ENCODE assay signal across 1 cellular context in the genomic region with DNA sequence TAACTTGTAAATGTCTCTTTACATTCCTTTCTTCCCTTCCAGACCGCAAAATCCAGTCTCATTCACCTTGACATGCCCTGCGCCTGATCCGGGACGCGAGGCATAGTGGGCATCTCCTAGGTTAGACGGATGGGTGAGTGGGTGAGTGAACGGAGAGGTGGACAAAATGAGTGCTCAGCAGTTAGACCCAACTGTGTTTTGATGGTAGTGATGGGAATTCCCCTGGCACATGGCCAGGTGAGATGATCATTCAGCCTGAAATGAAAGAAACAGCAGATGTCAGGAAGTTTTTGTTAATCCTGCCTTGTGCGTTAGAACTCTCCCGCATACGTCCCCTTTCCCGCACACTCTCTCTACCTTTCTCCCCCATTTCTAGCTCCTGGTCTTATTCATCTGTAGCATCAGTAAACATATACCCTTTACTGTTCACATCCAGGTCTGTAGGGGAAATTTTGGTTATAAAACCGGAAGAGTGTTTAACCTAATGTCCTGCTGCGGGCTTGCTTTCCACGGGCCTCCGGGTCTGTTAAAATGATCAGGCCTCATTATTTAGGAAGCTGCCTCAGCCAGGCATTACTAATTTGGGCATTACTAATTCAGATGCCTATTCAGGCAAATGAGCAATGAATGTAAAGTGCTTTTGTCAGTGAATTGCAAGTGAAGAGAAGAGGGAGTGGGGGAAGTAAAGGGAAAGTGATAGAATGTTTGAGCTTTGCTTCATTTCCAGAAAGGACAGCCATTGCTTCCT.
TF ChIP-seq lines count a peak whose summit lies in the region.

No MANE protein-coding gene starts in this region.

TF ChIP-seq in GM23338, 12 proteins besides CTCF, POLR2A, EP300 and RAD21 (continued from another document):
- TF ChIP-seq ZNF462 (CRISPR knock-in tag; IDR thresholded peaks at IDR 0.05) = no peak
- TF ChIP-seq, protein P1, sequence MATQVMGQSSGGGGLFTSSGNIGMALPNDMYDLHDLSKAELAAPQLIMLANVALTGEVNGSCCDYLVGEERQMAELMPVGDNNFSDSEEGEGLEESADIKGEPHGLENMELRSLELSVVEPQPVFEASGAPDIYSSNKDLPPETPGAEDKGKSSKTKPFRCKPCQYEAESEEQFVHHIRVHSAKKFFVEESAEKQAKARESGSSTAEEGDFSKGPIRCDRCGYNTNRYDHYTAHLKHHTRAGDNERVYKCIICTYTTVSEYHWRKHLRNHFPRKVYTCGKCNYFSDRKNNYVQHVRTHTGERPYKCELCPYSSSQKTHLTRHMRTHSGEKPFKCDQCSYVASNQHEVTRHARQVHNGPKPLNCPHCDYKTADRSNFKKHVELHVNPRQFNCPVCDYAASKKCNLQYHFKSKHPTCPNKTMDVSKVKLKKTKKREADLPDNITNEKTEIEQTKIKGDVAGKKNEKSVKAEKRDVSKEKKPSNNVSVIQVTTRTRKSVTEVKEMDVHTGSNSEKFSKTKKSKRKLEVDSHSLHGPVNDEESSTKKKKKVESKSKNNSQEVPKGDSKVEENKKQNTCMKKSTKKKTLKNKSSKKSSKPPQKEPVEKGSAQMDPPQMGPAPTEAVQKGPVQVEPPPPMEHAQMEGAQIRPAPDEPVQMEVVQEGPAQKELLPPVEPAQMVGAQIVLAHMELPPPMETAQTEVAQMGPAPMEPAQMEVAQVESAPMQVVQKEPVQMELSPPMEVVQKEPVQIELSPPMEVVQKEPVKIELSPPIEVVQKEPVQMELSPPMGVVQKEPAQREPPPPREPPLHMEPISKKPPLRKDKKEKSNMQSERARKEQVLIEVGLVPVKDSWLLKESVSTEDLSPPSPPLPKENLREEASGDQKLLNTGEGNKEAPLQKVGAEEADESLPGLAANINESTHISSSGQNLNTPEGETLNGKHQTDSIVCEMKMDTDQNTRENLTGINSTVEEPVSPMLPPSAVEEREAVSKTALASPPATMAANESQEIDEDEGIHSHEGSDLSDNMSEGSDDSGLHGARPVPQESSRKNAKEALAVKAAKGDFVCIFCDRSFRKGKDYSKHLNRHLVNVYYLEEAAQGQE (IDR thresholded peaks at IDR 0.05; ENCODE audit: unreplicated experiment) = no peak
- TF ChIP-seq JUNB (IDR thresholded peaks at IDR 0.05; ENCODE audit: unreplicated experiment) = no peak
TF ChIP-seq in GM23338: peak in this region for 0.
